1 cellular context compared by ENCODE assay signal in genomic region chr12:48968467-48968866, GRCh38.
A peak's percentile ranks its signal among the peaks of the same experiment; 100 is the strongest.
TF ChIP-seq lines count a peak whose summit lies in the region.

No MANE protein-coding gene starts in this region.

TF ChIP-seq in GM12878, 131 proteins besides CTCF, POLR2A, EP300 and RAD21 (continued from another document):
- no peak for TF ChIP-seq ELK1 (IDR thresholded peaks at IDR 0.05; ENCODE audit: low read depth, low read length)
- no peak for TF ChIP-seq PAX8 (IDR thresholded peaks at IDR 0.05)
- TF ChIP-seq, protein P1, sequence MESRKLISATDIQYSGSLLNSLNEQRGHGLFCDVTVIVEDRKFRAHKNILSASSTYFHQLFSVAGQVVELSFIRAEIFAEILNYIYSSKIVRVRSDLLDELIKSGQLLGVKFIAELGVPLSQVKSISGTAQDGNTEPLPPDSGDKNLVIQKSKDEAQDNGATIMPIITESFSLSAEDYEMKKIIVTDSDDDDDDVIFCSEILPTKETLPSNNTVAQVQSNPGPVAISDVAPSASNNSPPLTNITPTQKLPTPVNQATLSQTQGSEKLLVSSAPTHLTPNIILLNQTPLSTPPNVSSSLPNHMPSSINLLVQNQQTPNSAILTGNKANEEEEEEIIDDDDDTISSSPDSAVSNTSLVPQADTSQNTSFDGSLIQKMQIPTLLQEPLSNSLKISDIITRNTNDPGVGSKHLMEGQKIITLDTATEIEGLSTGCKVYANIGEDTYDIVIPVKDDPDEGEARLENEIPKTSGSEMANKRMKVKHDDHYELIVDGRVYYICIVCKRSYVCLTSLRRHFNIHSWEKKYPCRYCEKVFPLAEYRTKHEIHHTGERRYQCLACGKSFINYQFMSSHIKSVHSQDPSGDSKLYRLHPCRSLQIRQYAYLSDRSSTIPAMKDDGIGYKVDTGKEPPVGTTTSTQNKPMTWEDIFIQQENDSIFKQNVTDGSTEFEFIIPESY (IDR thresholded peaks at IDR 0.05): no peak
- peak; percentile 64 for TF ChIP-seq EED (IDR thresholded peaks at IDR 0.05; ENCODE audit: low read depth)
- TF ChIP-seq CBFB (IDR thresholded peaks at IDR 0.05; ENCODE audit: low read depth): no peak
- no peak for TF ChIP-seq RFX5 (IDR thresholded peaks at IDR 0.05; ENCODE audit: low read depth, low read length)
- peak; percentile 91 for TF ChIP-seq RUNX3 (IDR thresholded peaks at IDR 0.05; ENCODE audit: low read length)
- TF ChIP-seq SMC3 (IDR thresholded peaks at IDR 0.05; ENCODE audit: borderline replicate concordance, low read length): no peak
- TF ChIP-seq POLR2AphosphoS5 (IDR thresholded peaks at IDR 0.05; ENCODE audit: low read length): no peak
- TF ChIP-seq YY1 (IDR thresholded peaks at IDR 0.05; ENCODE audit: low read depth, low read length): no peak
- TF ChIP-seq ZBED1 (IDR thresholded peaks at IDR 0.05; ENCODE audit: borderline replicate concordance): no peak
- no peak for TF ChIP-seq ZNF274 (IDR thresholded peaks at IDR 0.05; ENCODE audit: insufficient read depth, insufficient read length)
- TF ChIP-seq, protein P2, sequence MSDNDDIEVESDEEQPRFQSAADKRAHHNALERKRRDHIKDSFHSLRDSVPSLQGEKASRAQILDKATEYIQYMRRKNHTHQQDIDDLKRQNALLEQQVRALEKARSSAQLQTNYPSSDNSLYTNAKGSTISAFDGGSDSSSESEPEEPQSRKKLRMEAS (IDR thresholded peaks at IDR 0.05; ENCODE audit: low read depth, low read length): no peak
- no peak for TF ChIP-seq CHD1 (IDR thresholded peaks at IDR 0.05; ENCODE audit: low read depth, low read length)
- no peak for TF ChIP-seq RB1 (IDR thresholded peaks at IDR 0.05; ENCODE audit: borderline replicate concordance)
- TF ChIP-seq IKZF2 (IDR thresholded peaks at IDR 0.05): 0 out of 4 replicates have a peak, but pooled peaks of 1 of the 2 experiments have one; percentile 29
- TF ChIP-seq, protein P3, sequence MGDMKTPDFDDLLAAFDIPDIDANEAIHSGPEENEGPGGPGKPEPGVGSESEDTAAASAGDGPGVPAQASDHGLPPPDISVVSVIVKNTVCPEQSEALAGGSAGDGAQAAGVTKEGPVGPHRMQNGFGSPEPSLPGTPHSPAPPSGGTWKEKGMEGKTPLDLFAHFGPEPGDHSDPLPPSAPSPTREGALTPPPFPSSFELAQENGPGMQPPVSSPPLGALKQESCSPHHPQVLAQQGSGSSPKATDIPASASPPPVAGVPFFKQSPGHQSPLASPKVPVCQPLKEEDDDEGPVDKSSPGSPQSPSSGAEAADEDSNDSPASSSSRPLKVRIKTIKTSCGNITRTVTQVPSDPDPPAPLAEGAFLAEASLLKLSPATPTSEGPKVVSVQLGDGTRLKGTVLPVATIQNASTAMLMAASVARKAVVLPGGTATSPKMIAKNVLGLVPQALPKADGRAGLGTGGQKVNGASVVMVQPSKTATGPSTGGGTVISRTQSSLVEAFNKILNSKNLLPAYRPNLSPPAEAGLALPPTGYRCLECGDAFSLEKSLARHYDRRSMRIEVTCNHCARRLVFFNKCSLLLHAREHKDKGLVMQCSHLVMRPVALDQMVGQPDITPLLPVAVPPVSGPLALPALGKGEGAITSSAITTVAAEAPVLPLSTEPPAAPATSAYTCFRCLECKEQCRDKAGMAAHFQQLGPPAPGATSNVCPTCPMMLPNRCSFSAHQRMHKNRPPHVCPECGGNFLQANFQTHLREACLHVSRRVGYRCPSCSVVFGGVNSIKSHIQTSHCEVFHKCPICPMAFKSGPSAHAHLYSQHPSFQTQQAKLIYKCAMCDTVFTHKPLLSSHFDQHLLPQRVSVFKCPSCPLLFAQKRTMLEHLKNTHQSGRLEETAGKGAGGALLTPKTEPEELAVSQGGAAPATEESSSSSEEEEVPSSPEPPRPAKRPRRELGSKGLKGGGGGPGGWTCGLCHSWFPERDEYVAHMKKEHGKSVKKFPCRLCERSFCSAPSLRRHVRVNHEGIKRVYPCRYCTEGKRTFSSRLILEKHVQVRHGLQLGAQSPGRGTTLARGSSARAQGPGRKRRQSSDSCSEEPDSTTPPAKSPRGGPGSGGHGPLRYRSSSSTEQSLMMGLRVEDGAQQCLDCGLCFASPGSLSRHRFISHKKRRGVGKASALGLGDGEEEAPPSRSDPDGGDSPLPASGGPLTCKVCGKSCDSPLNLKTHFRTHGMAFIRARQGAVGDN (IDR thresholded peaks at IDR 0.05): no peak
- TF ChIP-seq NR2C1 (IDR thresholded peaks at IDR 0.05): no peak
- TF ChIP-seq MTA3 (IDR thresholded peaks at IDR 0.05; ENCODE audit: borderline replicate concordance, low read length): no peak
- TF ChIP-seq ZBTB4 (CRISPR knock-in tag; IDR thresholded peaks at IDR 0.05): no peak
- no peak for TF ChIP-seq E2F4 (IDR thresholded peaks at IDR 0.05; ENCODE audit: low read depth, low read length)
- no peak for TF ChIP-seq NFYA (IDR thresholded peaks at IDR 0.05; ENCODE audit: borderline replicate concordance, low read depth, low read length)
- TF ChIP-seq TCF12 (IDR thresholded peaks at IDR 0.05; ENCODE audit: low read depth, low read length): 0 out of 2 replicates have a peak, but pooled peaks have one; percentile 13
- TF ChIP-seq, protein P4, sequence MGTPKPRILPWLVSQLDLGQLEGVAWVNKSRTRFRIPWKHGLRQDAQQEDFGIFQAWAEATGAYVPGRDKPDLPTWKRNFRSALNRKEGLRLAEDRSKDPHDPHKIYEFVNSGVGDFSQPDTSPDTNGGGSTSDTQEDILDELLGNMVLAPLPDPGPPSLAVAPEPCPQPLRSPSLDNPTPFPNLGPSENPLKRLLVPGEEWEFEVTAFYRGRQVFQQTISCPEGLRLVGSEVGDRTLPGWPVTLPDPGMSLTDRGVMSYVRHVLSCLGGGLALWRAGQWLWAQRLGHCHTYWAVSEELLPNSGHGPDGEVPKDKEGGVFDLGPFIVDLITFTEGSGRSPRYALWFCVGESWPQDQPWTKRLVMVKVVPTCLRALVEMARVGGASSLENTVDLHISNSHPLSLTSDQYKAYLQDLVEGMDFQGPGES (IDR thresholded peaks at IDR 0.05): no peak
- TF ChIP-seq SUZ12 (IDR thresholded peaks at IDR 0.05; ENCODE audit: unreplicated experiment): no peak
- peak; percentile 19; the same call in 1 of the 2 replicates for TF ChIP-seq ATF7 (IDR thresholded peaks at IDR 0.05; ENCODE audit: low read depth)
- TF ChIP-seq CHD4 (IDR thresholded peaks at IDR 0.05): no peak
- TF ChIP-seq, protein P5, sequence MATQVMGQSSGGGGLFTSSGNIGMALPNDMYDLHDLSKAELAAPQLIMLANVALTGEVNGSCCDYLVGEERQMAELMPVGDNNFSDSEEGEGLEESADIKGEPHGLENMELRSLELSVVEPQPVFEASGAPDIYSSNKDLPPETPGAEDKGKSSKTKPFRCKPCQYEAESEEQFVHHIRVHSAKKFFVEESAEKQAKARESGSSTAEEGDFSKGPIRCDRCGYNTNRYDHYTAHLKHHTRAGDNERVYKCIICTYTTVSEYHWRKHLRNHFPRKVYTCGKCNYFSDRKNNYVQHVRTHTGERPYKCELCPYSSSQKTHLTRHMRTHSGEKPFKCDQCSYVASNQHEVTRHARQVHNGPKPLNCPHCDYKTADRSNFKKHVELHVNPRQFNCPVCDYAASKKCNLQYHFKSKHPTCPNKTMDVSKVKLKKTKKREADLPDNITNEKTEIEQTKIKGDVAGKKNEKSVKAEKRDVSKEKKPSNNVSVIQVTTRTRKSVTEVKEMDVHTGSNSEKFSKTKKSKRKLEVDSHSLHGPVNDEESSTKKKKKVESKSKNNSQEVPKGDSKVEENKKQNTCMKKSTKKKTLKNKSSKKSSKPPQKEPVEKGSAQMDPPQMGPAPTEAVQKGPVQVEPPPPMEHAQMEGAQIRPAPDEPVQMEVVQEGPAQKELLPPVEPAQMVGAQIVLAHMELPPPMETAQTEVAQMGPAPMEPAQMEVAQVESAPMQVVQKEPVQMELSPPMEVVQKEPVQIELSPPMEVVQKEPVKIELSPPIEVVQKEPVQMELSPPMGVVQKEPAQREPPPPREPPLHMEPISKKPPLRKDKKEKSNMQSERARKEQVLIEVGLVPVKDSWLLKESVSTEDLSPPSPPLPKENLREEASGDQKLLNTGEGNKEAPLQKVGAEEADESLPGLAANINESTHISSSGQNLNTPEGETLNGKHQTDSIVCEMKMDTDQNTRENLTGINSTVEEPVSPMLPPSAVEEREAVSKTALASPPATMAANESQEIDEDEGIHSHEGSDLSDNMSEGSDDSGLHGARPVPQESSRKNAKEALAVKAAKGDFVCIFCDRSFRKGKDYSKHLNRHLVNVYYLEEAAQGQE (IDR thresholded peaks at IDR 0.05; ENCODE audit: low read depth, low read length): no peak
- TF ChIP-seq KLF5 (IDR thresholded peaks at IDR 0.05; ENCODE audit: partially characterized antibody): no peak
- no peak for TF ChIP-seq RBBP5 (conservative IDR thresholded peaks at IDR 0.05)
- TF ChIP-seq RELA (IDR thresholded peaks at IDR 0.05; ENCODE audit: borderline replicate concordance, partially characterized antibody): peak; percentile 39
- no peak for TF ChIP-seq CEBPB (IDR thresholded peaks at IDR 0.05; ENCODE audit: borderline replicate concordance in 1 of 2, low read depth in 2 of 2, low read length in 2 of 2)
